ENCODE assay signal across 1 cellular context in the genomic region with DNA sequence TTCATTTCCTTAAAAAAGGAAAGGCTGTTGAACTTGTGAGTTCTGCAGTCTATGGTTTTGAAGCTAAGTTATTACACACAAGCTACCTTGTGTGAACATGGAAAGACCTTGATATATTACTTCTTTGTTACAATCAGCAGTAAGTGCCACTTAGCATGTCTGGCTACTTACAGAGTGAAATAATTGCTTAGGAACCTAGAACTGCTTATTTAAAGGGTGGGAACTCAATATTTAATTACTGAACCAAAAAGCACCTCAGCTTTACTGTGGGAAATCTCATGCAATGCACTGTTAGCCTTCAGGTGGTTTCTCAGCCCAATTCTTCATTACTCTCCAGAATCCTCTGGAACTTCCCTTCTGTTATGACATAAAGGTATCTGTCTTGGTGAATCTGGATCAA.
TF ChIP-seq lines count a peak whose summit lies in the region.

No MANE protein-coding gene starts in this region.

TF ChIP-seq in HEK293, 187 proteins besides CTCF, POLR2A, EP300 and RAD21 (continued from another document):
- TF ChIP-seq, protein P1, sequence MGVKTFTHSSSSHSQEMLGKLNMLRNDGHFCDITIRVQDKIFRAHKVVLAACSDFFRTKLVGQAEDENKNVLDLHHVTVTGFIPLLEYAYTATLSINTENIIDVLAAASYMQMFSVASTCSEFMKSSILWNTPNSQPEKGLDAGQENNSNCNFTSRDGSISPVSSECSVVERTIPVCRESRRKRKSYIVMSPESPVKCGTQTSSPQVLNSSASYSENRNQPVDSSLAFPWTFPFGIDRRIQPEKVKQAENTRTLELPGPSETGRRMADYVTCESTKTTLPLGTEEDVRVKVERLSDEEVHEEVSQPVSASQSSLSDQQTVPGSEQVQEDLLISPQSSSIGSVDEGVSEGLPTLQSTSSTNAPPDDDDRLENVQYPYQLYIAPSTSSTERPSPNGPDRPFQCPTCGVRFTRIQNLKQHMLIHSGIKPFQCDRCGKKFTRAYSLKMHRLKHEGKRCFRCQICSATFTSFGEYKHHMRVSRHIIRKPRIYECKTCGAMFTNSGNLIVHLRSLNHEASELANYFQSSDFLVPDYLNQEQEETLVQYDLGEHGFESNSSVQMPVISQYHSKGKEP (tag by site-specific recombination; IDR thresholded peaks at IDR 0.05): no peak
- TF ChIP-seq GLI4 (tag by site-specific recombination; IDR thresholded peaks at IDR 0.05) (no peak), FEZF1 (tag by site-specific recombination; IDR thresholded peaks at IDR 0.05) (peak; percentile 43; the same call in 1 of the 2 replicates), ZNF221 (tag by site-specific recombination; IDR thresholded peaks at IDR 0.05; ENCODE audit: borderline replicate concordance) (0 out of 2 replicates have a peak, but pooled peaks have one; percentile 4), HOXA7 (CRISPR knock-in tag; IDR thresholded peaks at IDR 0.05; ENCODE audit: borderline replicate concordance) (no peak), ZBTB17 (tag by site-specific recombination; IDR thresholded peaks at IDR 0.05) (peak; percentile 61; the same call in 1 of the 2 replicates), OSR2 (tag by site-specific recombination; IDR thresholded peaks at IDR 0.05) (peak; percentile 53), ZNF629 (tag by site-specific recombination; IDR thresholded peaks at IDR 0.05) (0 out of 2 replicates have a peak, but pooled peaks have one; percentile 19), ZNF571 (tag by site-specific recombination; IDR thresholded peaks at IDR 0.05) (no peak), ZNF169 (tag by site-specific recombination; IDR thresholded peaks at IDR 0.05) (no peak), ZNF747 (tag by site-specific recombination; IDR thresholded peaks at IDR 0.05) (no peak), ZNF366 (tag by site-specific recombination; conservative IDR thresholded peaks at IDR 0.05) (no peak), ZNF114 (tag by site-specific recombination; IDR thresholded peaks at IDR 0.05) (no peak), HOXC10 (CRISPR knock-in tag; IDR thresholded peaks at IDR 0.05) (no peak), KLF1 (tag by site-specific recombination; IDR thresholded peaks at IDR 0.05) (peak; percentile 81), ZNF600 (tag by site-specific recombination; IDR thresholded peaks at IDR 0.05) (0 out of 2 replicates have a peak, but pooled peaks have one; percentile 35), ZIC2 (tag by site-specific recombination; IDR thresholded peaks at IDR 0.05) (no peak), MYNN (tag by site-specific recombination; IDR thresholded peaks at IDR 0.05; ENCODE audit: borderline replicate concordance) (no peak)
- TF ChIP-seq, protein P2, sequence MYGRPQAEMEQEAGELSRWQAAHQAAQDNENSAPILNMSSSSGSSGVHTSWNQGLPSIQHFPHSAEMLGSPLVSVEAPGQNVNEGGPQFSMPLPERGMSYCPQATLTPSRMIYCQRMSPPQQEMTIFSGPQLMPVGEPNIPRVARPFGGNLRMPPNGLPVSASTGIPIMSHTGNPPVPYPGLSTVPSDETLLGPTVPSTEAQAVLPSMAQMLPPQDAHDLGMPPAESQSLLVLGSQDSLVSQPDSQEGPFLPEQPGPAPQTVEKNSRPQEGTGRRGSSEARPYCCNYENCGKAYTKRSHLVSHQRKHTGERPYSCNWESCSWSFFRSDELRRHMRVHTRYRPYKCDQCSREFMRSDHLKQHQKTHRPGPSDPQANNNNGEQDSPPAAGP (tag by site-specific recombination; IDR thresholded peaks at IDR 0.05): 0 out of 2 replicates have a peak, but pooled peaks have one; percentile 43
- TF ChIP-seq, protein P3, sequence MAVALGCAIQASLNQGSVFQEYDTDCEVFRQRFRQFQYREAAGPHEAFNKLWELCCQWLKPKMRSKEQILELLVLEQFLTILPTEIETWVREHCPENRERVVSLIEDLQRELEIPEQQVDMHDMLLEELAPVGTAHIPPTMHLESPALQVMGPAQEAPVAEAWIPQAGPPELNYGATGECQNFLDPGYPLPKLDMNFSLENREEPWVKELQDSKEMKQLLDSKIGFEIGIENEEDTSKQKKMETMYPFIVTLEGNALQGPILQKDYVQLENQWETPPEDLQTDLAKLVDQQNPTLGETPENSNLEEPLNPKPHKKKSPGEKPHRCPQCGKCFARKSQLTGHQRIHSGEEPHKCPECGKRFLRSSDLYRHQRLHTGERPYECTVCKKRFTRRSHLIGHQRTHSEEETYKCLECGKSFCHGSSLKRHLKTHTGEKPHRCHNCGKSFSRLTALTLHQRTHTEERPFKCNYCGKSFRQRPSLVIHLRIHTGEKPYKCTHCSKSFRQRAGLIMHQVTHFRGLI (tag by site-specific recombination; IDR thresholded peaks at IDR 0.05): no peak
- TF ChIP-seq, protein P4, sequence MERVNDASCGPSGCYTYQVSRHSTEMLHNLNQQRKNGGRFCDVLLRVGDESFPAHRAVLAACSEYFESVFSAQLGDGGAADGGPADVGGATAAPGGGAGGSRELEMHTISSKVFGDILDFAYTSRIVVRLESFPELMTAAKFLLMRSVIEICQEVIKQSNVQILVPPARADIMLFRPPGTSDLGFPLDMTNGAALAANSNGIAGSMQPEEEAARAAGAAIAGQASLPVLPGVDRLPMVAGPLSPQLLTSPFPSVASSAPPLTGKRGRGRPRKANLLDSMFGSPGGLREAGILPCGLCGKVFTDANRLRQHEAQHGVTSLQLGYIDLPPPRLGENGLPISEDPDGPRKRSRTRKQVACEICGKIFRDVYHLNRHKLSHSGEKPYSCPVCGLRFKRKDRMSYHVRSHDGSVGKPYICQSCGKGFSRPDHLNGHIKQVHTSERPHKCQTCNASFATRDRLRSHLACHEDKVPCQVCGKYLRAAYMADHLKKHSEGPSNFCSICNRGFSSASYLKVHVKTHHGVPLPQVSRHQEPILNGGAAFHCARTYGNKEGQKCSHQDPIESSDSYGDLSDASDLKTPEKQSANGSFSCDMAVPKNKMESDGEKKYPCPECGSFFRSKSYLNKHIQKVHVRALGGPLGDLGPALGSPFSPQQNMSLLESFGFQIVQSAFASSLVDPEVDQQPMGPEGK (tag by site-specific recombination; IDR thresholded peaks at IDR 0.05): no peak
